2 cellular contexts compared by ENCODE assay signal in the genomic region with DNA sequence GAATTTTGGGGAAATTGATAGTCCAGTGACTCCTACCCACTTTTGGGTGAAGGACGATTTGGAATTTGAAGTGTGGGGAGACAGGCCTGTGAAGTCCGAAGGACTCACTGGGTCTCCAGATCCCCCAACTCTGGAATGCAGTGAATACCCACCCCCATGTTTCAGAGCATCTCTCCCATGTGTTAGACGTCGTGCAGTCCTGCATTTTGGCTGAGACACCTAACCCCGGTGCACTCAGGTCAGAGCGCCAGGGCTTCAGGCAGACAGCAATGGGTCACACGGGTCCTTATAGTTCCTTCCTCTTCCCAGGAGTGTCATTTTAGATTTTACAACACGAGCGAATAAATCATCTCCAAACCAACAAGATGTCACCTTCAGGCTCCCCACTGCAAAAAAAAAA.
TF ChIP-seq lines count a peak whose summit lies in the region.

No MANE protein-coding gene starts in this region.

TF ChIP-seq in IMR-90, 13 proteins besides CTCF, POLR2A, EP300 and RAD21:
- TF ChIP-seq MAZ (IDR thresholded peaks at IDR 0.05; ENCODE audit: borderline replicate concordance, low read depth, low read length), result no peak
- no peak for TF ChIP-seq MXI1 (IDR thresholded peaks at IDR 0.05; ENCODE audit: borderline replicate concordance, low read depth, low read length)
- TF ChIP-seq FOS (IDR thresholded peaks at IDR 0.05; ENCODE audit: low read depth, low read length), result no peak
- no peak for TF ChIP-seq CHD1 (IDR thresholded peaks at IDR 0.05; ENCODE audit: low read depth, low read length)
- TF ChIP-seq, protein P1, sequence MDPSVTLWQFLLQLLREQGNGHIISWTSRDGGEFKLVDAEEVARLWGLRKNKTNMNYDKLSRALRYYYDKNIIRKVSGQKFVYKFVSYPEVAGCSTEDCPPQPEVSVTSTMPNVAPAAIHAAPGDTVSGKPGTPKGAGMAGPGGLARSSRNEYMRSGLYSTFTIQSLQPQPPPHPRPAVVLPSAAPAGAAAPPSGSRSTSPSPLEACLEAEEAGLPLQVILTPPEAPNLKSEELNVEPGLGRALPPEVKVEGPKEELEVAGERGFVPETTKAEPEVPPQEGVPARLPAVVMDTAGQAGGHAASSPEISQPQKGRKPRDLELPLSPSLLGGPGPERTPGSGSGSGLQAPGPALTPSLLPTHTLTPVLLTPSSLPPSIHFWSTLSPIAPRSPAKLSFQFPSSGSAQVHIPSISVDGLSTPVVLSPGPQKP (IDR thresholded peaks at IDR 0.05; ENCODE audit: borderline replicate concordance, low read depth, low read length), result no peak
- TF ChIP-seq NFE2L2 (IDR thresholded peaks at IDR 0.05; ENCODE audit: low read depth, low read length), result no peak
- TF ChIP-seq MAFK (IDR thresholded peaks at IDR 0.05; ENCODE audit: low read depth, low read length), result no peak
- TF ChIP-seq, protein P2, sequence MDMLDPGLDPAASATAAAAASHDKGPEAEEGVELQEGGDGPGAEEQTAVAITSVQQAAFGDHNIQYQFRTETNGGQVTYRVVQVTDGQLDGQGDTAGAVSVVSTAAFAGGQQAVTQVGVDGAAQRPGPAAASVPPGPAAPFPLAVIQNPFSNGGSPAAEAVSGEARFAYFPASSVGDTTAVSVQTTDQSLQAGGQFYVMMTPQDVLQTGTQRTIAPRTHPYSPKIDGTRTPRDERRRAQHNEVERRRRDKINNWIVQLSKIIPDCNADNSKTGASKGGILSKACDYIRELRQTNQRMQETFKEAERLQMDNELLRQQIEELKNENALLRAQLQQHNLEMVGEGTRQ (IDR thresholded peaks at IDR 0.05; ENCODE audit: low read depth, low read length), result no peak
- TF ChIP-seq RFX5 (IDR thresholded peaks at IDR 0.05; ENCODE audit: low read depth, low read length), result no peak
- no peak for TF ChIP-seq RCOR1 (IDR thresholded peaks at IDR 0.05; ENCODE audit: insufficient replicate concordance, low read length)
- TF ChIP-seq CEBPB (IDR thresholded peaks at IDR 0.05; ENCODE audit: low read depth, low read length), result no peak
TF ChIP-seq in IMR-90: peak in this region for 0.

TF ChIP-seq in H1, 55 proteins besides CTCF, POLR2A, EP300 and RAD21:
- TF ChIP-seq EZH2 (IDR thresholded peaks at IDR 0.05; ENCODE audit: low read depth, low read length, severe bottlenecking) (peak; percentile 74), YY1 (IDR thresholded peaks at IDR 0.05; ENCODE audit: low read depth, low read length) (no peak), HDAC2 (IDR thresholded peaks at IDR 0.05; ENCODE audit: borderline replicate concordance in 1 of 2, low read depth in 2 of 2, low read length in 2 of 2) (no peak), SUZ12 (IDR thresholded peaks at IDR 0.05; ENCODE audit: low read length) (peak; percentile 65; the same call in 1 of the 2 replicates), SP1 (IDR thresholded peaks at IDR 0.05; ENCODE audit: low read depth, low read length) (0 out of 2 replicates have a peak, but pooled peaks have one; percentile 2)
TF ChIP-seq in H1: peak in this region for 3.
